ENCODE assay signal across 1 cellular context in genomic region chr21:44485796-44486195, GRCh38.
TF ChIP-seq lines count a peak whose summit lies in the region.

No MANE protein-coding gene starts in this region.

TF ChIP-seq in WTC11, 78 proteins besides CTCF, POLR2A, EP300 and RAD21 (continued from another document):
- no peak for TF ChIP-seq ARID4B (CRISPR knock-in tag; IDR thresholded peaks at IDR 0.05; ENCODE audit: borderline replicate concordance)
- TF ChIP-seq, protein P1, sequence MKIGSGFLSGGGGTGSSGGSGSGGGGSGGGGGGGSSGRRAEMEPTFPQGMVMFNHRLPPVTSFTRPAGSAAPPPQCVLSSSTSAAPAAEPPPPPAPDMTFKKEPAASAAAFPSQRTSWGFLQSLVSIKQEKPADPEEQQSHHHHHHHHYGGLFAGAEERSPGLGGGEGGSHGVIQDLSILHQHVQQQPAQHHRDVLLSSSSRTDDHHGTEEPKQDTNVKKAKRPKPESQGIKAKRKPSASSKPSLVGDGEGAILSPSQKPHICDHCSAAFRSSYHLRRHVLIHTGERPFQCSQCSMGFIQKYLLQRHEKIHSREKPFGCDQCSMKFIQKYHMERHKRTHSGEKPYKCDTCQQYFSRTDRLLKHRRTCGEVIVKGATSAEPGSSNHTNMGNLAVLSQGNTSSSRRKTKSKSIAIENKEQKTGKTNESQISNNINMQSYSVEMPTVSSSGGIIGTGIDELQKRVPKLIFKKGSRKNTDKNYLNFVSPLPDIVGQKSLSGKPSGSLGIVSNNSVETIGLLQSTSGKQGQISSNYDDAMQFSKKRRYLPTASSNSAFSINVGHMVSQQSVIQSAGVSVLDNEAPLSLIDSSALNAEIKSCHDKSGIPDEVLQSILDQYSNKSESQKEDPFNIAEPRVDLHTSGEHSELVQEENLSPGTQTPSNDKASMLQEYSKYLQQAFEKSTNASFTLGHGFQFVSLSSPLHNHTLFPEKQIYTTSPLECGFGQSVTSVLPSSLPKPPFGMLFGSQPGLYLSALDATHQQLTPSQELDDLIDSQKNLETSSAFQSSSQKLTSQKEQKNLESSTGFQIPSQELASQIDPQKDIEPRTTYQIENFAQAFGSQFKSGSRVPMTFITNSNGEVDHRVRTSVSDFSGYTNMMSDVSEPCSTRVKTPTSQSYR (CRISPR knock-in tag; IDR thresholded peaks at IDR 0.05), result no peak
- TF ChIP-seq ATF1 (CRISPR knock-in tag; IDR thresholded peaks at IDR 0.05), result no peak
- TF ChIP-seq ZNF416 (CRISPR knock-in tag; IDR thresholded peaks at IDR 0.05), result no peak
- no peak for TF ChIP-seq ZNF425 (CRISPR knock-in tag; conservative IDR thresholded peaks at IDR 0.05)
- TF ChIP-seq RELA (CRISPR knock-in tag; IDR thresholded peaks at IDR 0.05; ENCODE audit: borderline replicate concordance), result no peak
- no peak for TF ChIP-seq MYBL2 (CRISPR knock-in tag; IDR thresholded peaks at IDR 0.05)
- TF ChIP-seq GRHL2 (CRISPR knock-in tag; IDR thresholded peaks at IDR 0.05; ENCODE audit: insufficient replicate concordance, severe bottlenecking), result no peak
- TF ChIP-seq ZNF232 (CRISPR knock-in tag; IDR thresholded peaks at IDR 0.05), result no peak
- TF ChIP-seq PRRX2 (CRISPR knock-in tag; IDR thresholded peaks at IDR 0.05), result no peak
- TF ChIP-seq GTF2I (CRISPR knock-in tag; conservative IDR thresholded peaks at IDR 0.05), result no peak
- no peak for TF ChIP-seq ZNF671 (CRISPR knock-in tag; IDR thresholded peaks at IDR 0.05)
- TF ChIP-seq TEAD1 (CRISPR knock-in tag; IDR thresholded peaks at IDR 0.05), result no peak
